Comparison of ENCODE assay signal across 9 cellular contexts in the genomic region with DNA sequence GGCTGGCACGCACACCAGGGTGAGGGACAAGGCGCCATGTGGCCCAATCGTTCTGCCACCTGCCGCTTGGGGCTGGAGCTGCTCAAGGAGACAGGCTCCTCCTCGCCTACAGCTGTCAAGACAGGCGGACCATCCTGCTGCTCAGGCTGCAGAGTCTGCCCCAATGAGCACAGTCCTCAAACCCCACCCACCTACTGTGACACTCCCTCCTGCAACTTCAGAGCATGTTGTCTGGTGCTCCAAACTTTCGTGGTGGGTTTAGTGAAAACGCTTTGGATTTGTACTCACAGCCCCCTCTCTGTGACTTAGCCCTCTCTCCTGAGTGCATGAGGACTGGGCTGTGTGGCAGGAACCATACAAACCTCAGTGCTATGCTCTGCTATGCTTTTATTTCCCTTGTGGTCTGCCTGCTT. TPM values are rescaled to one million over a fixed set of nuclear protein-coding genes. Genes with fewer than 3 reads are reported as not detected.
DNase-seq lines count a peak whose midpoint lies in the region; ATAC-seq and TF ChIP-seq lines count a peak whose summit lies in the region.
"Had no signal": no experiment of that assay in that cellular context is flagged by ENCODE, and none has a peak within 500 bp of the region (broad histone marks: within the 10 kb centered on the region; RNA-seq: fewer than 3 reads in every experiment).

No MANE protein-coding gene starts in this region.

- no peak overlapping the region for H3K4me3 Mint-ChIP-seq in T-cell

- peaks cover 0 to 7% (median 6%) of the 10 kb centered on the region in 3 donors for H3K4me1 Mint-ChIP-seq in T-cell

- no peak overlapping the region for H3K27ac Mint-ChIP-seq in T-cell

- intact Hi-C loops in left lung (cut with DNase I): loop anchor here in 1 of 2 donors (10.0 kb wide), 1 partner anchor 136 kb away; no protein-coding TSS in a partner anchor
- intact Hi-C loops in colonic mucosa (cut with DNase I): no loop called here

- H3K27me3 ChIP-seq in left lung: no peaks in the 10 kb centered on the region
- no peaks in the 10 kb centered on the region for H3K27me3 ChIP-seq in colonic mucosa

- POLR2A ChIA-PET in T-cell (lab: Charles Lee): no interaction called here

- H3K36me3 Mint-ChIP-seq in T-cell: no peaks in the 10 kb centered on the region

- H3K9me3 ChIP-seq in left lung: no peaks in the 10 kb centered on the region
- H3K9me3 ChIP-seq in colonic mucosa: no peaks in the 10 kb centered on the region

- H3K4me1 ChIP-seq in left lung: peaks cover 0 to 10% of the 10 kb centered on the region in 2 donors
- H3K4me1 ChIP-seq in colonic mucosa: no peaks in the 10 kb centered on the region

- CTCF ChIA-PET in T-cell (lab: Charles Lee): no interaction called here

- H3K27me3 Mint-ChIP-seq in T-cell: peaks cover 0 to 4% of the 10 kb centered on the region in 2 donors

- TF ChIP-seq CTCF in left lung (IDR thresholded peaks at IDR 0.05) (no peak), colonic mucosa (IDR thresholded peaks at IDR 0.05) (no peak), omental fat pad (IDR thresholded peaks at IDR 0.05) (no peak)

- no peaks in the 10 kb centered on the region for H3K9me3 Mint-ChIP-seq in T-cell

- H3K4me3 ChIP-seq in left lung: no peak overlapping the region
- no peak overlapping the region for H3K4me3 ChIP-seq in colonic mucosa

- H3K36me3 ChIP-seq in left lung (no peaks in the 10 kb centered on the region), colonic mucosa (no peaks in the 10 kb centered on the region)

- DNase-seq in D341Med (ENCODE audit: low spot score): peak; percentile 82
- DNase-seq in T-cell: peak in 7 of 34 experiments; percentile 11 to 33 (median 13)
- DNase-seq in left lung: no peak
- DNase-seq in left lobe of liver (ENCODE audit: low spot score): no peak
- no peak for DNase-seq in colonic mucosa
- DNase-seq in omental fat pad (ENCODE audit: low spot score): no peak
- DNase-seq in mesenteric fat pad (ENCODE audit: low spot score): no peak
- DNase-seq: amniotic stem cell had no signal

- H3K9ac ChIP-seq in colonic mucosa (ENCODE audit: low read depth in 2 of 2, low read length in 2 of 2): no peak overlapping the region

- ATAC-seq in GM21717 (IDR thresholded peaks at IDR 0.05; ENCODE audit: unreplicated experiment): peak; percentile 50
- ATAC-seq in T-cell (replicated peaks in 1 of 4): peak; percentile 52 to 91 (median 58)
- ATAC-seq in left lung: peak; percentile 20
- ATAC-seq in left lobe of liver: no peak
- no peak for ATAC-seq in omental fat pad (ENCODE audit: low FRiP score)

- H3K27ac ChIP-seq in left lung (no peak overlapping the region), colonic mucosa (no peak overlapping the region)

RNA-seq across cellular contexts. Expression of a gene that starts 23.2 kb away (rescaled TPM):
- 10 to 100 TPM; 17.6 to 20.0 (median 18.4) TPM for total RNA-seq in T-cell
- total RNA-seq in left lung: 10 to 100 TPM; 45.6 to 62.1 TPM
- 14.4 TPM for total RNA-seq in left lobe of liver
- 10 to 100 TPM; 24.8 to 29.1 TPM for total RNA-seq in colonic mucosa
- total RNA-seq in omental fat pad: 10 to 100 TPM; 43.0 to 84.9 (median 57.7) TPM
- total RNA-seq in mesenteric fat pad: 65.5 TPM

RNA-seq across cellular contexts. Expression of a gene that starts 45.0 kb away (rescaled TPM):
- total RNA-seq in T-cell (1 to 10 TPM in 2 of 5 donors, under 1 TPM in 3; 0.30 to 1.9 (median 0.76) TPM), left lung (1 to 10 TPM in 1 of 2 donors, under 1 TPM in 1; 0.99 to 4.0 TPM), left lobe of liver (0.33 TPM), colonic mucosa (10 to 100 TPM in 1 of 2 donors, 1 to 10 TPM in 1; 6.5 to 22.7 TPM), omental fat pad (1 to 10 TPM in 1 of 4 donors, under 1 TPM in 1, not detected in 2; 0.46 to 1.1 TPM), mesenteric fat pad (0.32 TPM)

RNA-seq across cellular contexts. Expression of a gene that starts 48.4 kb away (rescaled TPM):
- total RNA-seq in T-cell: under 1 TPM in 3 of 5 donors, not detected in 2; 0.23 to 0.35 (median 0.26) TPM
- 10 to 100 TPM; 17.8 to 24.1 TPM for total RNA-seq in left lung
- 0.43 TPM for total RNA-seq in left lobe of liver
- total RNA-seq in colonic mucosa: 1 to 10 TPM; 1.2 to 1.5 TPM
- 1 to 10 TPM; 1.6 to 7.7 (median 3.5) TPM for total RNA-seq in omental fat pad
- 1.9 TPM for total RNA-seq in mesenteric fat pad

Comparison
In these comparisons a context has a peak if more than half of its experiments do, and no peak if none do; other contexts are left out.
1. ATAC-seq: peak in GM21717 (single experiment), T-cell (4 of 4) and left lung (single experiment); none in left lobe of liver (single experiment) and omental fat pad (single experiment).